Comparison of ENCODE assay signal across 24 cellular contexts in the genomic region with DNA sequence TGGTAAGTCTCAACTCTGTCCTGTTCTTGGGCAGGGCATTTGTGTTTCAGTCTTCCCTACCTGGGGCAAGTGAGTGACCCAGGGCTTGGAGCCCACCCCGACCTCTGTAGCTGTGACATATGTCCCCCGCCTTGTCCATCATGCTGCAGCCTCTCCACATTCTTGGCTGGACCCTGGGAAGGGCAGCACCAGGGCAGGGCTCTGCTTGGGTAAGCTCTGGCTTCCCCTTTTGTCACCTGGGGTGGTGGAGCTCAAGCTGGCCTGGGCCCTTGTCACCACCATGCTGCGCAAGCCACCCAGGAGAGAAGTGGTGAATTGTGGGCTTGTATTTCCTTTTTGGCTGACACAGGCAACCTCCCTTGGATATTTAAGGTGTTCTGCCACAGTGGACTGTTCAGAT. TPM values are rescaled to one million over a fixed set of nuclear protein-coding genes. Genes with fewer than 3 reads are reported as not detected.
A peak's percentile ranks its signal among the peaks of the same experiment; 100 is the strongest.
DNase-seq lines count a peak whose midpoint lies in the region; FAIRE-seq and TF ChIP-seq lines count a peak whose summit lies in the region.
"Had no signal": no experiment of that assay in that cellular context is flagged by ENCODE, and none has a peak within 500 bp of the region (broad histone marks: within the 10 kb centered on the region; RNA-seq: fewer than 3 reads in every experiment).

No MANE protein-coding gene starts in this region.

- no peak overlapping the region for H2BK15ac ChIP-seq in mesendoderm (replicated peaks; ENCODE audit: low read depth)

- WGBS in mesendoderm (ENCODE audit: extremely low coverage, insufficient coverage, low lambda C conversion rate), result no CpG with 5 or more reads among the region's 3 CpGs
- WGBS in trophoblast cell (ENCODE audit: extremely low coverage, insufficient coverage, insufficient read length), result no CpG with 5 or more reads among the region's 3 CpGs

- H3K56ac ChIP-seq in mesendoderm (ENCODE audit: low read length), result no peak overlapping the region

- DNase-seq in CD1c-positive myeloid dendritic cell (ENCODE audit: extremely low spot score) (peak; percentile 3), NB4 (ENCODE audit: low read depth) (peak; percentile 49), mesendoderm (no peak), trophoblast cell (no peak), GM03348 (ENCODE audit: low spot score) (no peak), HuH-7.5 (ENCODE audit: low spot score) (no peak), kidney (no peak)
- DNase-seq: Caco-2, DMS 273 treated with DMSO at 0.1 percent for 48 hours, DND-41, GOT3, KG1, NCI-H1105 treated with DMSO at 0.1 percent for 48 hours, NCI-H2029 treated with DMSO at 0.1 percent for 48 hours, NCI-H524 treated with DMSO at 0.1 percent for 48 hours, NCI-H82, OCI-M1, SJCRH30 had no signal

- no peak overlapping the region for H2AK5ac ChIP-seq in mesendoderm (ENCODE audit: low read length)
- peak overlapping the region; percentile 32 for H2AK5ac ChIP-seq in trophoblast cell (ENCODE audit: low read length)

- H3K4me2 ChIP-seq in mesendoderm (ENCODE audit: low read length) (no peak overlapping the region), trophoblast cell (ENCODE audit: low read length) (no peak overlapping the region)

- peak overlapping the region; percentile 63 for H2BK12ac ChIP-seq in trophoblast cell (ENCODE audit: low read length)

- H3K36me3 ChIP-seq in mesendoderm (ENCODE audit: control insufficient read depth, insufficient read depth, low read length), result no peaks in the 10 kb centered on the region
- H3K36me3 ChIP-seq in trophoblast cell (ENCODE audit: control insufficient read depth in 1 of 2, insufficient read depth in 2 of 2, low read length in 2 of 2), result peaks cover 0 to 2% of the 10 kb centered on the region in 2 experiments
- H3K36me3 ChIP-seq in kidney (ENCODE audit: control insufficient read depth in 1 of 2, insufficient read depth in 2 of 2, low read length in 2 of 2), result no peaks in the 10 kb centered on the region

- no peak overlapping the region for H3K4ac ChIP-seq in mesendoderm (ENCODE audit: low read depth, low read length)
- H3K4ac ChIP-seq in trophoblast cell (ENCODE audit: low read depth, low read length), result peak overlapping the region; percentile 16

- H3K23ac ChIP-seq in mesendoderm (ENCODE audit: low read length), result no peak overlapping the region
- no peak overlapping the region for H3K23ac ChIP-seq in trophoblast cell (ENCODE audit: low read length)

- H3K79me2 ChIP-seq in mesendoderm (ENCODE audit: control insufficient read depth, insufficient read depth, low read length) (peaks cover 6% of the 10 kb centered on the region), trophoblast cell (ENCODE audit: control insufficient read depth, insufficient read depth, low read length, poor library complexity) (peaks cover 25% of the 10 kb centered on the region)

- H3K27ac ChIP-seq in mesendoderm (ENCODE audit: low read depth, low read length) (no peak overlapping the region), trophoblast cell (ENCODE audit: low read depth, low read length) (peak overlapping the region; percentile 85), kidney (ENCODE audit: low read depth in 2 of 2, low read length in 2 of 2) (no peak overlapping the region)
- H3K27ac ChIP-seq: SJCRH30 had no signal

- H2BK5ac ChIP-seq in mesendoderm (ENCODE audit: low read length), result no peak overlapping the region
- peak overlapping the region; percentile 85 for H2BK5ac ChIP-seq in trophoblast cell (ENCODE audit: low read depth, low read length, poor library complexity)

- peaks cover 30% of the 10 kb centered on the region for H3K4me1 ChIP-seq in mesendoderm (ENCODE audit: control insufficient read depth, low read depth, low read length)
- H3K4me1 ChIP-seq in trophoblast cell (ENCODE audit: control insufficient read depth in 1 of 2, insufficient read depth in 2 of 2, low read length in 2 of 2), result peaks cover 68 to 76% of the 10 kb centered on the region in 2 experiments
- peaks cover 0 to 6% of the 10 kb centered on the region in 2 donors for H3K4me1 ChIP-seq in kidney (ENCODE audit: control insufficient read depth in 1 of 2, insufficient read depth in 1 of 2, low read depth in 1 of 2, low read length in 2 of 2)

- H4K12ac ChIP-seq in trophoblast cell (ENCODE audit: low read depth, low read length), result no peak overlapping the region

- no peak for FAIRE-seq in kidney (lab: Jason Lieb, UNC)
- FAIRE-seq: GM12892, GM18507, RCC 7860 had no signal

- H3K4me3 ChIP-seq in NB4 (ENCODE audit: low read depth, low read length) (no peak overlapping the region), mesendoderm (ENCODE audit: low read length) (no peak overlapping the region), trophoblast cell (ENCODE audit: low read depth, low read length) (no peak overlapping the region), kidney (ENCODE audit: low read length in 2 of 2) (no peak overlapping the region)
- H3K4me3 ChIP-seq: SJCRH30 had no signal

- H3K9ac ChIP-seq in mesendoderm (ENCODE audit: low read length) (no peak overlapping the region), trophoblast cell (ENCODE audit: low read length) (no peak overlapping the region), kidney (ENCODE audit: low read length in 2 of 2) (no peak overlapping the region)

- no peak for TF ChIP-seq CTCF in NB4 (IDR thresholded peaks at IDR 0.05; ENCODE audit: low read depth, low read length)
- no peak for TF ChIP-seq CTCF in kidney (IDR thresholded peaks at IDR 0.05; ENCODE audit: borderline replicate concordance, extremely low read depth, insufficient read depth)

- no peak overlapping the region for H2BK120ac ChIP-seq in mesendoderm (ENCODE audit: low read depth, low read length)
- H2BK120ac ChIP-seq in trophoblast cell (ENCODE audit: insufficient read depth, low read length, poor library complexity), result peak overlapping the region; percentile 56

- peak overlapping the region; percentile 88 for H4K91ac ChIP-seq in trophoblast cell (ENCODE audit: low read depth, low read length)

- no peaks in the 10 kb centered on the region for H3K9me3 ChIP-seq in trophoblast cell (ENCODE audit: insufficient read depth, low read depth, low read length)
- H3K9me3 ChIP-seq in kidney (ENCODE audit: control insufficient read depth in 1 of 2, low read length in 2 of 2), result no peaks in the 10 kb centered on the region
- H3K9me3 ChIP-seq: Caco-2, SJCRH30 had no signal

- H4K8ac ChIP-seq in mesendoderm (ENCODE audit: low read depth, low read length), result no peak overlapping the region
- H4K8ac ChIP-seq in trophoblast cell (ENCODE audit: low read depth, low read length), result no peak overlapping the region

- intact Hi-C loops in kidney (cut with DNase I), result no loop called here

- H3K18ac ChIP-seq in mesendoderm (ENCODE audit: low read length) (peak overlapping the region; percentile 5), trophoblast cell (ENCODE audit: low read length) (peak overlapping the region; percentile 50)

- no peak for TF ChIP-seq POLR2A in NB4 (IDR thresholded peaks at IDR 0.05; ENCODE audit: extremely low read depth, insufficient read length)

- H3K27me3 ChIP-seq in mesendoderm (ENCODE audit: insufficient read depth, low read length, poor library complexity) (no peaks in the 10 kb centered on the region), trophoblast cell (ENCODE audit: insufficient read depth, low read length) (no peaks in the 10 kb centered on the region)
- H3K27me3 ChIP-seq: SJCRH30 had no signal

- peak overlapping the region; percentile 51 for H3K14ac ChIP-seq in trophoblast cell (ENCODE audit: low read length)

- H4K5ac ChIP-seq in mesendoderm (ENCODE audit: low read length), result no peak overlapping the region

- H3K79me1 ChIP-seq in mesendoderm (ENCODE audit: low read length), result peaks cover 11% of the 10 kb centered on the region
- H3K79me1 ChIP-seq in trophoblast cell (ENCODE audit: low read length), result peaks cover 49% of the 10 kb centered on the region

- H2AFZ ChIP-seq in trophoblast cell (ENCODE audit: insufficient read depth, low read length, poor library complexity), result no peak overlapping the region

RNA-seq across cellular contexts. Expression of gene SPSB4, which starts 29.3 kb away (rescaled TPM):
- polyA plus RNA-seq in mesendoderm (2013, experiment 1 of 2), result 23.3 TPM
- 23.3 TPM for polyA plus RNA-seq in mesendoderm (2013, experiment 2 of 2)
- 19.8 and 20.9 TPM in 2 replicates for polyA plus RNA-seq in trophoblast cell (2013)
- 0.57 TPM for total RNA-seq in kidney
- 1.9 TPM for polyA plus RNA-seq in kidney (ENCODE audit: insufficient read depth, low read depth, low replicate concordance)
- total RNA-seq: Caco-2; CD4-positive, alpha-beta T cell; HT1080 had no signal
- polyA plus RNA-seq: BJ had no signal

Comparison
In these comparisons a context has a peak if more than half of its experiments do, and no peak if none do; other contexts are left out.
1. DNase-seq: peak in CD1c-positive myeloid dendritic cell (single experiment) and NB4 (single experiment); none in mesendoderm (single experiment), trophoblast cell (0 of 2), GM03348 (single experiment), HuH-7.5 (single experiment) and kidney (single experiment).